ENCODE assay signal across 21 cellular contexts in the genomic region with DNA sequence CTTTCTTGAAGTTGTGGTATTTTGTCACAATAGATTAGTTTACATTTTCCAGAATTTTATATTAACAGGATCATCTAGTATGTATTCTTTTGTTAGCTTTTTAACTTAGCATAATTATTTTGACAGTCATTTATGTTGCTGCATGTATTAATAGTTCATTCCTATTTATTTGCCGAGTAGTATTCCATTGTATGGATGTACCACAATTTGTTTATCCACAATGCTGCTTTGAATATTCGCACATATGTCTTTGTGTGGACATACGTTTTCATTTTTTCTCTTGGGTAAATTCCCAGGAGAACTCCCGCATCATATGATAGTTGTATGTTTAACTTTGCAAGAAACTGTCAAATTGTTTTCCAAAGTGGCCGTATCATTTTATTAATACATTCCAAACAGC.
A peak's percentile ranks its signal among the peaks of the same experiment; 100 is the strongest.
DNase-seq lines count a peak whose midpoint lies in the region; ATAC-seq and TF ChIP-seq lines count a peak whose summit lies in the region.
"Had no signal": no experiment of that assay in that cellular context is flagged by ENCODE, and none has a peak within 500 bp of the region (broad histone marks: within the 10 kb centered on the region; RNA-seq: fewer than 3 reads in every experiment).

No MANE protein-coding gene starts in this region.

- H3K36me3 ChIP-seq in SK-N-SH (replicated peaks in 1 of 2; ENCODE audit: control insufficient read depth in 1 of 2, insufficient read depth in 2 of 2, low read length in 1 of 2) (peaks cover under 1 to 10% of the 10 kb centered on the region in 2 experiments), GM23338 (ENCODE audit: insufficient read depth) (no peaks in the 10 kb centered on the region)
- H3K36me3 ChIP-seq: BE2C, BLaER1 had no signal

- H3K27me3 ChIP-seq in SK-N-SH (ENCODE audit: insufficient read depth) (no peaks in the 10 kb centered on the region), GM23338 (ENCODE audit: insufficient read depth) (no peaks in the 10 kb centered on the region)
- H3K27me3 ChIP-seq: BE2C, BLaER1 had no signal

- H3K4me1 ChIP-seq in SK-N-SH (ENCODE audit: control insufficient read depth in 1 of 2, insufficient read depth in 2 of 2, low read depth in 1 of 2, low read length in 1 of 2) (no peaks in the 10 kb centered on the region), GM23338 (ENCODE audit: insufficient read depth) (no peaks in the 10 kb centered on the region)
- H3K4me1 ChIP-seq: BE2C, BLaER1 had no signal

- CTCF ChIA-PET in SK-N-SH (lab: Yijun Ruan, JAX) = no interaction called here

- H3K27ac ChIP-seq in SK-N-SH (ENCODE audit: low read depth in 2 of 2, low read length in 1 of 2) (no peak overlapping the region), GM23338 (ENCODE audit: low read depth) (0 out of 2 replicates have a peak overlapping the region, but pooled peaks have one; percentile 1)
- H3K27ac ChIP-seq: 22Rv1, BLaER1 had no signal

- DNase-seq in SK-N-SH (no peak), GM23338 (ENCODE audit: low spot score) (no peak), DMS153 treated with DMSO at 0.1 percent for 48 hours (lab: John Stamatoyannopoulos, UW; ENCODE audit: unreplicated experiment) (no peak), left cardiac atrium (no peak)
- DNase-seq: ACHN; BE2C; C1 segment of cervical spinal cord; CD4-positive, alpha-beta memory T cell; CD4-positive, CD25-positive, alpha-beta regulatory T cell; CD8-positive, alpha-beta memory T cell; COR-L47; DMS53; DMS79; DND-41; EL; GDM1 had no signal

- intact Hi-C loops in left cardiac atrium (cut with DNase I) = no loop called here

- no peaks in the 10 kb centered on the region for H3K4me1 Mint-ChIP-seq in GM23338
- H3K4me1 Mint-ChIP-seq: CD4-positive, alpha-beta memory T cell; CD8-positive, alpha-beta memory T cell had no signal

- no peak for TF ChIP-seq EP300 in SK-N-SH (IDR thresholded peaks at IDR 0.05; ENCODE audit: borderline replicate concordance in 1 of 2, low read depth in 1 of 2, low read length in 1 of 2)

- no peaks in the 10 kb centered on the region for H3K36me3 Mint-ChIP-seq in GM23338 (ENCODE audit: low read depth)

- TF ChIP-seq RAD21 in SK-N-SH (IDR thresholded peaks at IDR 0.05; ENCODE audit: low read length) = no peak

- WGBS in SK-N-SH (ENCODE audit: low lambda C conversion rate) = 96% methylated on average over 5 of the region's 5 CpGs

- POLR2A ChIA-PET in SK-N-SH (lab: Yijun Ruan, JAX) = no interaction called here

- H3K79me2 ChIP-seq in SK-N-SH (ENCODE audit: insufficient read depth) = no peaks in the 10 kb centered on the region
- no peaks in the 10 kb centered on the region for H3K79me2 ChIP-seq in GM23338 (replicated peaks; ENCODE audit: insufficient read depth)

- no peak for ATAC-seq in SK-N-SH treated with all-trans-retinoic acid at 6 μM for 48 hours
- ATAC-seq in GM23338 = no peak
- no peak for ATAC-seq in left cardiac atrium
- ATAC-seq: GM12878 had no signal

- H3K4me3 ChIP-seq in SK-N-SH (ENCODE audit: low read depth in 2 of 2, low read length in 1 of 2) (no peak overlapping the region), GM23338 (no peak overlapping the region)
- H3K4me3 ChIP-seq: BLaER1, GM12878 had no signal

- H2AFZ ChIP-seq in SK-N-SH (ENCODE audit: low read depth) (no peak overlapping the region), GM23338 (no peak overlapping the region)

- H3K9me3 Mint-ChIP-seq in GM23338 = no peaks in the 10 kb centered on the region
- H3K9me3 Mint-ChIP-seq: CD4-positive, alpha-beta memory T cell had no signal

- H4K20me1 ChIP-seq in SK-N-SH (ENCODE audit: insufficient read depth) (no peaks in the 10 kb centered on the region), GM23338 (replicated peaks; ENCODE audit: insufficient read depth) (no peaks in the 10 kb centered on the region)
- H4K20me1 ChIP-seq: BLaER1 had no signal

- no peaks in the 10 kb centered on the region for H3K27me3 Mint-ChIP-seq in GM23338 (ENCODE audit: insufficient read depth, low read depth, poor library complexity)
- H3K27me3 Mint-ChIP-seq: CD4-positive, alpha-beta memory T cell; CD4-positive, CD25-positive, alpha-beta regulatory T cell; CD8-positive, alpha-beta memory T cell had no signal

- no peak overlapping the region for H3K9ac ChIP-seq in SK-N-SH
- H3K9ac ChIP-seq: BLaER1 had no signal

- no peaks in the 10 kb centered on the region for H3K9me3 ChIP-seq in SK-N-SH
- H3K9me3 ChIP-seq: BE2C had no signal

- H3K9me2 ChIP-seq in SK-N-SH = no peaks in the 10 kb centered on the region
- H3K9me2 ChIP-seq in GM23338 (ENCODE audit: insufficient read depth) = no peaks in the 10 kb centered on the region

- no peak overlapping the region for H3K4me3 Mint-ChIP-seq in GM23338
- H3K4me3 Mint-ChIP-seq: CD14-positive monocyte; CD4-positive, alpha-beta memory T cell; CD4-positive, CD25-positive, alpha-beta regulatory T cell; CD8-positive, alpha-beta memory T cell had no signal

- H3F3A ChIP-seq in SK-N-SH (replicated peaks; ENCODE audit: insufficient read depth) (no peaks in the 10 kb centered on the region), GM23338 (replicated peaks; ENCODE audit: low read depth) (no peaks in the 10 kb centered on the region)

- H3K27ac Mint-ChIP-seq in GM23338 = no peak overlapping the region
- H3K27ac Mint-ChIP-seq: CD14-positive monocyte; CD4-positive, alpha-beta memory T cell; CD8-positive, alpha-beta memory T cell had no signal

- TF ChIP-seq CTCF in SK-N-SH (IDR thresholded peaks at IDR 0.05) (no peak), GM23338 (conservative IDR thresholded peaks at IDR 0.05; ENCODE audit: low read depth in 2 of 2) (no peak)

- no peak overlapping the region for H3K4me2 ChIP-seq in SK-N-SH
- no peak overlapping the region for H3K4me2 ChIP-seq in GM23338
- H3K4me2 ChIP-seq: BLaER1 had no signal

TF ChIP-seq in SK-N-SH treated with all-trans-retinoic acid at 6 μM for 48 hours, 23 proteins besides CTCF, POLR2A, EP300 and RAD21 (continues in another document):
- no peak for TF ChIP-seq ZNF70 (CRISPR knock-in tag; IDR thresholded peaks at IDR 0.05)
- TF ChIP-seq ZC3H10 (CRISPR knock-in tag; IDR thresholded peaks at IDR 0.05) = no peak
- TF ChIP-seq, protein P1, sequence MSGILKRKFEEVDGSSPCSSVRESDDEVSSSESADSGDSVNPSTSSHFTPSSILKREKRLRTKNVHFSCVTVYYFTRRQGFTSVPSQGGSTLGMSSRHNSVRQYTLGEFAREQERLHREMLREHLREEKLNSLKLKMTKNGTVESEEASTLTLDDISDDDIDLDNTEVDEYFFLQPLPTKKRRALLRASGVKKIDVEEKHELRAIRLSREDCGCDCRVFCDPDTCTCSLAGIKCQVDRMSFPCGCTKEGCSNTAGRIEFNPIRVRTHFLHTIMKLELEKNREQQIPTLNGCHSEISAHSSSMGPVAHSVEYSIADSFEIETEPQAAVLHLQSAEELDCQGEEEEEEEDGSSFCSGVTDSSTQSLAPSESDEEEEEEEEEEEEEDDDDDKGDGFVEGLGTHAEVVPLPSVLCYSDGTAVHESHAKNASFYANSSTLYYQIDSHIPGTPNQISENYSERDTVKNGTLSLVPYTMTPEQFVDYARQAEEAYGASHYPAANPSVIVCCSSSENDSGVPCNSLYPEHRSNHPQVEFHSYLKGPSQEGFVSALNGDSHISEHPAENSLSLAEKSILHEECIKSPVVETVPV (CRISPR knock-in tag; IDR thresholded peaks at IDR 0.05) = no peak
- peak; percentile 96 for TF ChIP-seq ZNF8 (CRISPR knock-in tag; IDR thresholded peaks at IDR 0.05)

TF ChIP-seq in SK-N-SH, 30 proteins besides CTCF, POLR2A, EP300 and RAD21 (continues in another document):
- TF ChIP-seq GATA2 (CRISPR knock-in tag; IDR thresholded peaks at IDR 0.05) = no peak
- TF ChIP-seq, protein P2, sequence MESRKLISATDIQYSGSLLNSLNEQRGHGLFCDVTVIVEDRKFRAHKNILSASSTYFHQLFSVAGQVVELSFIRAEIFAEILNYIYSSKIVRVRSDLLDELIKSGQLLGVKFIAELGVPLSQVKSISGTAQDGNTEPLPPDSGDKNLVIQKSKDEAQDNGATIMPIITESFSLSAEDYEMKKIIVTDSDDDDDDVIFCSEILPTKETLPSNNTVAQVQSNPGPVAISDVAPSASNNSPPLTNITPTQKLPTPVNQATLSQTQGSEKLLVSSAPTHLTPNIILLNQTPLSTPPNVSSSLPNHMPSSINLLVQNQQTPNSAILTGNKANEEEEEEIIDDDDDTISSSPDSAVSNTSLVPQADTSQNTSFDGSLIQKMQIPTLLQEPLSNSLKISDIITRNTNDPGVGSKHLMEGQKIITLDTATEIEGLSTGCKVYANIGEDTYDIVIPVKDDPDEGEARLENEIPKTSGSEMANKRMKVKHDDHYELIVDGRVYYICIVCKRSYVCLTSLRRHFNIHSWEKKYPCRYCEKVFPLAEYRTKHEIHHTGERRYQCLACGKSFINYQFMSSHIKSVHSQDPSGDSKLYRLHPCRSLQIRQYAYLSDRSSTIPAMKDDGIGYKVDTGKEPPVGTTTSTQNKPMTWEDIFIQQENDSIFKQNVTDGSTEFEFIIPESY (IDR thresholded peaks at IDR 0.05; ENCODE audit: borderline replicate concordance, low read depth) = no peak

TF ChIP-seq in GM23338, 12 proteins besides CTCF, POLR2A, EP300 and RAD21 (continues in another document):
- TF ChIP-seq NANOG (IDR thresholded peaks at IDR 0.05; ENCODE audit: borderline replicate concordance) (no peak), STAT1 (IDR thresholded peaks at IDR 0.05; ENCODE audit: unreplicated experiment) (no peak), ZNF114 (CRISPR knock-in tag; IDR thresholded peaks at IDR 0.05) (no peak), ZNF331 (CRISPR knock-in tag; IDR thresholded peaks at IDR 0.05; ENCODE audit: low read depth) (no peak)
